17 cellular contexts compared by ENCODE assay signal in genomic region chr22:47215851-47216250, GRCh38.
DNase-seq lines count a peak whose midpoint lies in the region; ATAC-seq and TF ChIP-seq lines count a peak whose summit lies in the region.
"Had no signal": no experiment of that assay in that cellular context is flagged by ENCODE, and none has a peak within 500 bp of the region (broad histone marks: within the 10 kb centered on the region; RNA-seq: fewer than 3 reads in every experiment).

No MANE protein-coding gene starts in this region.

- H3K9me3 ChIP-seq in stomach = no peaks in the 10 kb centered on the region
- H3K9me3 ChIP-seq: BLaER1 treated with 17β-estradiol and CSF1 and Interleukin-3, amounts not matched to agents 10 nM and 100 nM; HAP-1 had no signal

- intact Hi-C loops in stomach (cut with DNase I; ENCODE audit: low total_unique reads) = no loop called here
- intact Hi-C loops in CD14-positive monocyte (cut with micrococcal nuclease) = no loop called here

- no peak overlapping the region for H3K4me3 Mint-ChIP-seq in progenitor cell of endocrine pancreas (ENCODE audit: low read depth)
- no peak overlapping the region for H3K4me3 Mint-ChIP-seq in CD14-positive monocyte
- H3K4me3 Mint-ChIP-seq: B cell; CD4-positive, CD25-positive, alpha-beta regulatory T cell; CD8-positive, alpha-beta memory T cell had no signal

- no peak overlapping the region for H3K27ac Mint-ChIP-seq in progenitor cell of endocrine pancreas
- H3K27ac Mint-ChIP-seq in CD14-positive monocyte = no peak overlapping the region
- H3K27ac Mint-ChIP-seq: B cell; CD4-positive, CD25-positive, alpha-beta regulatory T cell; CD8-positive, alpha-beta memory T cell had no signal

- peak; percentile 6 for DNase-seq in activated CD8-positive, alpha-beta memory T cell treated with anti-CD3 and anti-CD28 coated beads, Interleukin-2, amount 50 U/mL, for 48 hours
- DNase-seq in activated CD8-positive, alpha-beta memory T cell treated with anti-CD3 and anti-CD28 coated beads, Interleukin-2, amount 50 U/mL, for 4 hours = no peak
- peak; percentile 12 for DNase-seq in left lobe of liver (ENCODE audit: low spot score)
- peak; percentile 2 for DNase-seq in progenitor cell of endocrine pancreas (ENCODE audit: low spot score, unreplicated experiment)
- DNase-seq in stomach = peak; percentile 5
- DNase-seq in NCI-H226 = no peak
- no peak for DNase-seq in CD14-positive monocyte (ENCODE audit: low spot score)
- DNase-seq: CD4-positive, CD25-positive, alpha-beta regulatory T cell; CD8-positive, alpha-beta memory T cell; COR-L47; DMS79; GDM1; GM23248 had no signal

- no peak overlapping the region for H3K27ac ChIP-seq in stomach
- H3K27ac ChIP-seq: BLaER1 treated with 17β-estradiol and CSF1 and Interleukin-3, amounts not matched to agents 10 nM and 100 nM; GM23248 had no signal

- H3K4me1 ChIP-seq in stomach = no peaks in the 10 kb centered on the region
- H3K4me1 ChIP-seq: BLaER1 treated with 17β-estradiol and CSF1 and Interleukin-3, amounts not matched to agents 10 nM and 100 nM; HAP-1 had no signal

- TF ChIP-seq POLR2A in stomach (IDR thresholded peaks at IDR 0.05) = no peak

- H3K27me3 ChIP-seq in stomach = no peaks in the 10 kb centered on the region
- H3K27me3 ChIP-seq: BLaER1 treated with 17β-estradiol and CSF1 and Interleukin-3, amounts not matched to agents 10 nM and 100 nM had no signal

- no peak overlapping the region for H3K4me3 ChIP-seq in stomach
- H3K4me3 ChIP-seq: BLaER1 treated with 17β-estradiol and CSF1 and Interleukin-3, amounts not matched to agents 10 nM and 100 nM; GM23248; HAP-1 had no signal

- ATAC-seq in left lobe of liver = no peak
- no peak for ATAC-seq in HG03025 (IDR thresholded peaks at IDR 0.05; ENCODE audit: low FRiP score, unreplicated experiment)

- no peaks in the 10 kb centered on the region for H3K36me3 ChIP-seq in stomach
- H3K36me3 ChIP-seq: BLaER1 treated with 17β-estradiol and CSF1 and Interleukin-3, amounts not matched to agents 10 nM and 100 nM; HAP-1 had no signal

- no peaks in the 10 kb centered on the region for H3K4me1 Mint-ChIP-seq in progenitor cell of endocrine pancreas (ENCODE audit: low read depth)
- H3K4me1 Mint-ChIP-seq in CD14-positive monocyte = no peaks in the 10 kb centered on the region
- H3K4me1 Mint-ChIP-seq: B cell; CD8-positive, alpha-beta memory T cell had no signal

- 71 to 83% (median 79%) methylated on average over 5 of the region's 5 CpGs for WGBS in stomach, 5 donors

- peaks cover 8% of the 10 kb centered on the region for H3K36me3 Mint-ChIP-seq in progenitor cell of endocrine pancreas (ENCODE audit: insufficient read depth)
- no peaks in the 10 kb centered on the region for H3K36me3 Mint-ChIP-seq in CD14-positive monocyte
- H3K36me3 Mint-ChIP-seq: CD4-positive, CD25-positive, alpha-beta regulatory T cell; CD8-positive, alpha-beta memory T cell had no signal

- H3K27me3 Mint-ChIP-seq in progenitor cell of endocrine pancreas (no peaks in the 10 kb centered on the region), CD14-positive monocyte (ENCODE audit: low read depth in 3 of 3) (peaks cover 0 to 3% (median 2%) of the 10 kb centered on the region in 3 donors)
- H3K27me3 Mint-ChIP-seq: CD4-positive, CD25-positive, alpha-beta regulatory T cell had no signal

- TF ChIP-seq CTCF in progenitor cell of endocrine pancreas (IDR thresholded peaks at IDR 0.05; ENCODE audit: unreplicated experiment) (no peak), stomach (IDR thresholded peaks at IDR 0.05) (no peak), CD14-positive monocyte (IDR thresholded peaks at IDR 0.05) (no peak)

- peaks cover 43% of the 10 kb centered on the region for H3K9me3 Mint-ChIP-seq in progenitor cell of endocrine pancreas (ENCODE audit: low read depth)
- peaks cover 0 to 9% (median 5%) of the 10 kb centered on the region in 7 donors for H3K9me3 Mint-ChIP-seq in CD14-positive monocyte
- H3K9me3 Mint-ChIP-seq: CD8-positive, alpha-beta memory T cell had no signal

- no peak for TF ChIP-seq EP300 in stomach (IDR thresholded peaks at IDR 0.05)

Comparison
In these comparisons a context has a peak if more than half of its experiments do, and no peak if none do; other contexts are left out.
1. DNase-seq: peak in activated CD8-positive, alpha-beta memory T cell treated with anti-CD3 and anti-CD28 coated beads, Interleukin-2, amount 50 U/mL, for 48 hours (single experiment), left lobe of liver (single experiment), progenitor cell of endocrine pancreas (single experiment) and stomach (single experiment); none in activated CD8-positive, alpha-beta memory T cell treated with anti-CD3 and anti-CD28 coated beads, Interleukin-2, amount 50 U/mL, for 4 hours (single experiment), NCI-H226 (single experiment) and CD14-positive monocyte (single experiment).